13 cellular contexts compared by ENCODE assay signal in genomic region chr19:11066326-11066725, GRCh38.
"Had no signal": no experiment of that assay in that cellular context is flagged by ENCODE, and none has a peak within 500 bp of the region (broad histone marks: within the 10 kb centered on the region; RNA-seq: fewer than 3 reads in every experiment).

No MANE protein-coding gene starts in this region.

- H3K27me3 Mint-ChIP-seq: natural killer cell treated with Interleukin-12 subunit alpha and Interleukin-12 subunit beta and Interleukin-15 and Interleukin-18, amount 100 ng/mL, for 72 hours; type B pancreatic cell had no signal

- H3K4me1 ChIP-seq: foreskin keratinocyte, right atrium auricular region had no signal

- H3K9me3 ChIP-seq: right atrium auricular region had no signal

- H3K9me3 Mint-ChIP-seq: natural killer cell treated with Interleukin-12 subunit alpha and Interleukin-12 subunit beta and Interleukin-15 and Interleukin-18, amount 100 ng/mL, for 72 hours; type B pancreatic cell had no signal

- H3K36me3 Mint-ChIP-seq: natural killer cell treated with Interleukin-12 subunit alpha and Interleukin-12 subunit beta and Interleukin-15 and Interleukin-18, amount 100 ng/mL, for 72 hours had no signal

- DNase-seq: effector memory CD4-positive, alpha-beta T cell; erythroblast; foreskin keratinocyte; kidney; left cardiac atrium; small intestine; stimulated activated CD4-positive, alpha-beta T cell treated with anti-CD3 and anti-CD28 coated beads, Interleukin-12 subunit alpha, Interleukin-12 subunit beta, amount 100 ng/mL, for 4 hours; stimulated activated naive CD4-positive, alpha-beta T cell had no signal

- H3K4me3 ChIP-seq: hepatocyte, right atrium auricular region had no signal

- H3K27ac ChIP-seq: foreskin keratinocyte, hepatocyte, right atrium auricular region had no signal

- H3K4me1 Mint-ChIP-seq: mesothelial cell of epicardium had no signal

- H3K27me3 ChIP-seq: foreskin keratinocyte, hepatocyte, right atrium auricular region had no signal

- H3K4me2 ChIP-seq: hepatocyte had no signal

- H2AFZ ChIP-seq: hepatocyte had no signal

- H3K4me3 Mint-ChIP-seq: mesothelial cell of epicardium; natural killer cell treated with Interleukin-12 subunit alpha and Interleukin-12 subunit beta and Interleukin-15 and Interleukin-18, amount 100 ng/mL, for 72 hours; type B pancreatic cell had no signal

- H3K79me2 ChIP-seq: hepatocyte had no signal

- ATAC-seq: foreskin keratinocyte; left cardiac atrium; natural killer cell treated with Interleukin-12 subunit alpha and Interleukin-12 subunit beta and Interleukin-15 and Interleukin-18, amount 100 ng/mL, for 72 hours had no signal

- H3K27ac Mint-ChIP-seq: natural killer cell treated with Interleukin-12 subunit alpha and Interleukin-12 subunit beta and Interleukin-15 and Interleukin-18, amount 100 ng/mL, for 72 hours had no signal
